9 cellular contexts compared by ENCODE assay signal in the genomic region with DNA sequence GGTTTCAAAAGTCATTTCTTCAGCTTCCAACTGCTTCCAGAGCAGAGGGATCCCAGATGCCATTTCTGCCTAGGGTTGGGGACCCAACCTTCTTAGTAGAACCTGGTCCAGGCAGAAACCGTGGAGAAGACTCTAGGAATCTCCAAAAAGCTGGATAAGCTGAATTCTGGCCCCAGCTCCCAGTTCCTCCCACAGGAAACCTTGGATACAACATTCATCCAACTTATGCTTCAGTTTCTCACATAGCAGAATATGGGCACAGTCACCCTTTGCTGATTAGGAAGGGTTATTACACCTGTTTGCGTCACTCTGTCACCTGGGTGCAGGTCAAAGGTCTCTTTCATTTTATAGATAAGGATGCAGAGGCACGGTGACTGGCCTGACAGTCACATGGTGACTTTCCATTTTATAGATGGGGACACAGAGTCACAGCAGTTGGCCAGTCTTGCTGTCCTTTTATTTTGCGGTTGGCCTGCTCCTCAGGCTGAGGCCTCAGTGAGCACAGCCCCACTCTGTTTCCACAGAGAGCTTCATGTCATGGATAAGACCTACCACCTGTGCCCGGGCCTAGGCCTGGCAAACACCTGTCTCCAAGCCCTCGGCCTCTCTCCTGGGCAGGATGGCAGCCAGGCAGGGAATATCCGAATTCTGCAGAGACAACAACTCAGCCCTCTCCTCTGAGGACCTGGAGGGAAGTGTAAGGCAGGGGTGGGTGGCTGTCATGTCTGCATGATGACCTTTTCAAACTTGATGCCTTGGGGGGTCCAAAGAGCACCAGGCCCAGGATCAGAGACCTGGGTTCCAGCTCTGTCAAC.
DNase-seq lines count a peak whose midpoint lies in the region; ATAC-seq and TF ChIP-seq lines count a peak whose summit lies in the region.
"Had no signal": no experiment of that assay in that cellular context is flagged by ENCODE, and none has a peak within 500 bp of the region (broad histone marks: within the 10 kb centered on the region; RNA-seq: fewer than 3 reads in every experiment).

No MANE protein-coding gene starts in this region.

- H3K27me3 ChIP-seq in body of pancreas = no peaks in the 10 kb centered on the region
- H3K27me3 ChIP-seq: brain microvascular endothelial cell had no signal

- no peaks in the 10 kb centered on the region for H3K36me3 ChIP-seq in body of pancreas (replicated peaks in 1 of 2; ENCODE audit: insufficient read depth in 1 of 2, low read depth in 2 of 2)

- H3K4me1 ChIP-seq in body of pancreas = peaks cover 20% of the 10 kb centered on the region

- H3K27ac Mint-ChIP-seq in activated naive CD4-positive, alpha-beta T cell treated with anti-CD3 and anti-CD28 coated beads for 36 hours = peak overlapping the region; percentile 57
- peak overlapping the region in 4 of 6 donors; percentile 41 to 86 (median 49) for H3K27ac Mint-ChIP-seq in naive B cell
- no peak overlapping the region for H3K27ac Mint-ChIP-seq in type B pancreatic cell

- CTCF ChIA-PET in activated naive CD4-positive, alpha-beta T cell treated with anti-CD3 and anti-CD28 coated beads for 36 hours (lab: Charles Lee) = interaction anchor here (0.7 to 1.2 kb wide), 3 partner anchors 15 to 31 kb away, joined by 3 read pairs; no protein-coding TSS in a partner anchor

- no peaks in the 10 kb centered on the region for H3K36me3 Mint-ChIP-seq in activated naive CD4-positive, alpha-beta T cell treated with anti-CD3 and anti-CD28 coated beads for 36 hours (ENCODE audit: low read depth)
- H3K36me3 Mint-ChIP-seq in naive B cell (no peaks in the 10 kb centered on the region), type B pancreatic cell (peaks cover 12% of the 10 kb centered on the region)

- TF ChIP-seq POLR2A in body of pancreas (IDR thresholded peaks at IDR 0.05) = no peak

- H3K9me3 ChIP-seq in body of pancreas = no peaks in the 10 kb centered on the region

- H3K4me3 ChIP-seq in body of pancreas = no peak overlapping the region

- DNase-seq in activated naive CD4-positive, alpha-beta T cell treated with anti-CD3 and anti-CD28 coated beads for 36 hours = no peak
- DNase-seq in activated naive CD4-positive, alpha-beta T cell (lab: John Stamatoyannopoulos, UW) = no peak
- peak; percentile 41 to 61 (median 53) for DNase-seq in body of pancreas
- DNase-seq in naive B cell = no peak
- peak; percentile 62 for DNase-seq in type B pancreatic cell (ENCODE audit: extremely low spot score, unreplicated experiment)
- DNase-seq in NCI-H524 (lab: John Stamatoyannopoulos, UW) = no peak
- DNase-seq in kidney glomerular epithelial cell (lab: John Stamatoyannopoulos, UW) = no peak
- DNase-seq: brain microvascular endothelial cell had no signal

- peaks cover 54% of the 10 kb centered on the region for H3K4me1 Mint-ChIP-seq in activated naive CD4-positive, alpha-beta T cell treated with anti-CD3 and anti-CD28 coated beads for 36 hours (ENCODE audit: low read depth)
- peaks cover 25 to 45% (median 30%) of the 10 kb centered on the region in 3 donors for H3K4me1 Mint-ChIP-seq in naive B cell
- peaks cover 31% of the 10 kb centered on the region for H3K4me1 Mint-ChIP-seq in type B pancreatic cell (ENCODE audit: unreplicated experiment)

- intact Hi-C loops in activated naive CD4-positive, alpha-beta T cell treated with anti-CD3 and anti-CD28 coated beads for 36 hours (cut with micrococcal nuclease) = loop anchor here (1.0 to 5.0 kb wide), 3 partner anchors 32 to 147 kb away; no protein-coding TSS in a partner anchor
- intact Hi-C loops in body of pancreas (cut with DNase I) = no loop called here

- peak overlapping the region; percentile 22 to 42 (median 35) for H3K27ac ChIP-seq in body of pancreas
- H3K27ac ChIP-seq: brain microvascular endothelial cell had no signal

- H3K4me3 Mint-ChIP-seq in activated naive CD4-positive, alpha-beta T cell treated with anti-CD3 and anti-CD28 coated beads for 36 hours = no peak overlapping the region
- H3K4me3 Mint-ChIP-seq in naive B cell = peak overlapping the region in 4 of 8 donors; percentile 1 to 81 (median 51)
- no peak overlapping the region for H3K4me3 Mint-ChIP-seq in type B pancreatic cell

- no peaks in the 10 kb centered on the region for H3K27me3 Mint-ChIP-seq in activated naive CD4-positive, alpha-beta T cell treated with anti-CD3 and anti-CD28 coated beads for 36 hours (ENCODE audit: low read depth)
- H3K27me3 Mint-ChIP-seq in naive B cell (no peaks in the 10 kb centered on the region), type B pancreatic cell (no peaks in the 10 kb centered on the region)

- ATAC-seq in body of pancreas (peak; percentile 77), naive B cell (ENCODE audit: low read depth in 2 of 2) (no peak), GM19351 (IDR thresholded peaks at IDR 0.05; ENCODE audit: unreplicated experiment) (no peak)

- H3K9me3 Mint-ChIP-seq in activated naive CD4-positive, alpha-beta T cell treated with anti-CD3 and anti-CD28 coated beads for 36 hours = no peaks in the 10 kb centered on the region
- H3K9me3 Mint-ChIP-seq in naive B cell (no peaks in the 10 kb centered on the region), type B pancreatic cell (no peaks in the 10 kb centered on the region)

- TF ChIP-seq CTCF in body of pancreas (IDR thresholded peaks at IDR 0.05) (no peak), type B pancreatic cell (conservative IDR thresholded peaks at IDR 0.05) (no peak)

- WGBS in body of pancreas, 2 donors = 33 to 57% methylated on average over 4 to 7 of the region's 7 CpGs

Comparison
In these comparisons a context has a peak if more than half of its experiments do, and no peak if none do; other contexts are left out.
1. DNase-seq: peak in body of pancreas (4 of 4) and type B pancreatic cell (single experiment); none in activated naive CD4-positive, alpha-beta T cell treated with anti-CD3 and anti-CD28 coated beads for 36 hours (single experiment), activated naive CD4-positive, alpha-beta T cell (0 of 4), naive B cell (single experiment), NCI-H524 (0 of 2) and kidney glomerular epithelial cell (single experiment).